ENCODE assay signal across 9 cellular contexts in genomic region chr5:123035320-123035949, GRCh38. TPM values are rescaled to one million over a fixed set of nuclear protein-coding genes. Genes with fewer than 3 reads are reported as not detected.
DNase-seq lines count a peak whose midpoint lies in the region; ATAC-seq, FAIRE-seq and TF ChIP-seq lines count a peak whose summit lies in the region.
"Had no signal": no experiment of that assay in that cellular context is flagged by ENCODE, and none has a peak within 500 bp of the region (broad histone marks: within the 10 kb centered on the region; RNA-seq: fewer than 3 reads in every experiment).

No MANE protein-coding gene starts in this region.

- peak overlapping the region; percentile 40 to 89 (median 82) for H3K4me3 ChIP-seq in heart right ventricle

- peaks cover 0 to 57% (median 36%) of the 10 kb centered on the region in 9 donors for H3K4me1 ChIP-seq in heart right ventricle

- peaks cover 0 to 61% (median 0%) of the 10 kb centered on the region in 7 donors for H3K27me3 ChIP-seq in heart right ventricle

- intact Hi-C loops in heart right ventricle (cut with DNase I) (loop anchor here in 4 of 10 donors (5.0 to 10.0 kb wide), 4 partner anchors 128 to 261 kb away; partner anchors contain the start of genes SNX24 (in 2 of the 4) and SNX2 (in 1 of the 4)), posterior vena cava (cut with DNase I) (no loop called here)

- peak overlapping the region; percentile 32 for H3K4me3 Mint-ChIP-seq in activated naive CD4-positive, alpha-beta T cell treated with anti-CD3 and anti-CD28 coated beads, Interleukin-2, amount 10 ng/mL, durations not matched to agents 7 days and 5 days

- no peaks in the 10 kb centered on the region for H3K9me3 ChIP-seq in heart right ventricle
- H3K9me3 ChIP-seq: neutrophil had no signal

- 4 to 5% methylated on average over 31 of the region's 31 CpGs for WGBS in heart right ventricle, 2 donors

- no peak overlapping the region for H3K27ac Mint-ChIP-seq in activated naive CD4-positive, alpha-beta T cell treated with anti-CD3 and anti-CD28 coated beads, Interleukin-2, amount 10 ng/mL, durations not matched to agents 7 days and 5 days

- CTCF ChIA-PET in activated naive CD4-positive, alpha-beta T cell treated with anti-CD3 and anti-CD28 coated beads, Interleukin-2, amount 10 ng/mL, durations not matched to agents 7 days and 5 days (lab: Charles Lee), result no interaction called here

- no peak for FAIRE-seq in RCC 7860 (lab: Jason Lieb, UNC)

- in situ Hi-C loops in KBM-7 (cut with MboI; ENCODE audit: low pct_unique_long_range_greater_than_20kb, low sequenced_read_pairs), result no loop called here

- H3K27ac ChIP-seq in heart right ventricle, result peak overlapping the region; percentile 93 to 98 (median 95)
- H3K27ac ChIP-seq: neutrophil had no signal

- H3K27me3 Mint-ChIP-seq in activated naive CD4-positive, alpha-beta T cell treated with anti-CD3 and anti-CD28 coated beads, Interleukin-2, amount 10 ng/mL, durations not matched to agents 7 days and 5 days, result peaks cover 54% of the 10 kb centered on the region

- no peaks in the 10 kb centered on the region for H3K36me3 Mint-ChIP-seq in activated naive CD4-positive, alpha-beta T cell treated with anti-CD3 and anti-CD28 coated beads, Interleukin-2, amount 10 ng/mL, durations not matched to agents 7 days and 5 days

- DNase-seq in A172 (ENCODE audit: low spot score) (peak; percentile 27), GM10266 (ENCODE audit: extremely low spot score) (peak; percentile 32), KBM-7 (peak; percentile 21), heart right ventricle (peak; percentile 27 to 40), posterior vena cava (ENCODE audit: low spot score) (peak; percentile 81), RCC 7860 (ENCODE audit: low spot score) (no peak), NCI-H146 (lab: John Stamatoyannopoulos, UW) (no peak)
- peak; percentile 23 for DNase-seq in activated naive CD4-positive, alpha-beta T cell treated with anti-CD3 and anti-CD28 coated beads, Interleukin-2, amount 10 ng/mL, durations not matched to agents 7 days and 5 days

- peaks cover 8% of the 10 kb centered on the region for H3K4me1 Mint-ChIP-seq in activated naive CD4-positive, alpha-beta T cell treated with anti-CD3 and anti-CD28 coated beads, Interleukin-2, amount 10 ng/mL, durations not matched to agents 7 days and 5 days

- peak in 5 of 8 donors; percentile 16 to 54 (median 38) for ATAC-seq in heart right ventricle

- H3K9me3 Mint-ChIP-seq in activated naive CD4-positive, alpha-beta T cell treated with anti-CD3 and anti-CD28 coated beads, Interleukin-2, amount 10 ng/mL, durations not matched to agents 7 days and 5 days, result no peaks in the 10 kb centered on the region

- H3K36me3 ChIP-seq in heart right ventricle, result no peaks in the 10 kb centered on the region
- H3K36me3 ChIP-seq: neutrophil had no signal

- TF ChIP-seq CTCF in GM10266 (IDR thresholded peaks at IDR 0.05; ENCODE audit: control insufficient read depth, insufficient read depth, low read depth, missing control alignments), result no peak
- TF ChIP-seq CTCF in heart right ventricle (IDR thresholded peaks at IDR 0.05), result peak in 1 of 9 donors; percentile 21

RNA-seq across cellular contexts. Expression of gene PPIC, which starts 1.1 kb away (rescaled TPM):
- total RNA-seq in A172 (2014; rRNA removed; shearing (Covaris generic)), result 61.5 TPM in 2 replicates
- total RNA-seq in heart right ventricle (10 to 100 TPM; 34.2 to 54.3 (median 43.2) TPM), posterior vena cava (10 to 100 TPM; 46.2 to 76.8 TPM)
- polyA plus RNA-seq in heart right ventricle, result 10 to 100 TPM; 22.5 to 58.9 TPM

RNA-seq across cellular contexts. Expression of gene PRDM6, which starts 53.6 kb away (rescaled TPM):
- total RNA-seq in A172 (2014; rRNA removed; shearing (Covaris generic)), result 0.02 and 0.22 TPM in 2 replicates
- total RNA-seq in heart right ventricle, result 1 to 10 TPM in 1 of 10 donors, under 1 TPM in 9; 0.08 to 1.0 (median 0.65) TPM
- polyA plus RNA-seq in heart right ventricle, result under 1 TPM; 0.26 to 0.73 TPM
- total RNA-seq in posterior vena cava, result 1 to 10 TPM; 6.5 to 6.9 TPM

Comparison
In these comparisons a context has a peak if more than half of its experiments do, and no peak if none do; other contexts are left out.
1. DNase-seq: peak in A172 (single experiment), GM10266 (single experiment), KBM-7 (single experiment), activated naive CD4-positive, alpha-beta T cell treated with anti-CD3 and anti-CD28 coated beads, Interleukin-2, amount 10 ng/mL, durations not matched to agents 7 days and 5 days (single experiment), heart right ventricle (2 of 2) and posterior vena cava (single experiment); none in RCC 7860 (single experiment) and NCI-H146 (single experiment).